Comparison of ENCODE assay signal across 16 cellular contexts in the genomic region with DNA sequence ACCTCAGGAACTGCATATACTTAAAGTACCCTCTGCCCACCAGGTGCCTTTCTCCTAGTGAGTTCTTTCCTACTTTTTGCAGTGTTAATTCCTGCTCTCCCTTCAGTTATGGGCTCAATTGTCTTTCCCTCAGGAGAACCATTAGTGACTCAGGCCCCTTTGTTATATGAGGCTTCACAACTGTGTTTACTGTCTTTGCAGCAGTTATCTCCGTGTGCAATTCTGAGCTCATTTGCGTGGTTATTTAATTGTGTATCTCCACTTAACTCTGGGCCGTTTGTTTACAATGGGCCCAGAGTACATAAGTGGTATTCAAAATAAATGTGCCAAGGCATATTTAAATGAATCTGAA. TPM values are rescaled to one million over a fixed set of nuclear protein-coding genes. Genes with fewer than 3 reads are reported as not detected.
DNase-seq lines count a peak whose midpoint lies in the region; ATAC-seq, FAIRE-seq and TF ChIP-seq lines count a peak whose summit lies in the region.
"Had no signal": no experiment of that assay in that cellular context is flagged by ENCODE, and none has a peak within 500 bp of the region (broad histone marks: within the 10 kb centered on the region; RNA-seq: fewer than 3 reads in every experiment).

No MANE protein-coding gene starts in this region.

- no peak for ATAC-seq in HG02571 (IDR thresholded peaks at IDR 0.05; ENCODE audit: unreplicated experiment)
- ATAC-seq: activated CD8-positive, alpha-beta memory T cell treated with anti-CD3 and anti-CD28 coated beads, Interleukin-2, amount 10 ng/mL, durations not matched to agents 7 days and 5 days; stimulated activated naive CD8-positive, alpha-beta T cell treated with anti-CD3 and anti-CD28 coated beads, Interleukin-15, amount 100 ng/mL, for 72 hours had no signal

- H3K9me3 ChIP-seq in AG04450 (ENCODE audit: control insufficient read depth, insufficient read depth, low read length) (no peaks in the 10 kb centered on the region), endothelial cell of umbilical vein (replicated peaks; ENCODE audit: control insufficient read depth, insufficient read depth, low read length) (no peaks in the 10 kb centered on the region)
- H3K9me3 ChIP-seq: colonic mucosa, right lobe of liver had no signal

- H3K4me3 ChIP-seq in AG04450 (ENCODE audit: low read depth, low read length) = no peak overlapping the region
- H3K4me3 ChIP-seq in LNCaP clone FGC (ENCODE audit: low read depth, low read length) = peak overlapping the region; percentile 26; the same call in 1 of the 2 replicates
- H3K4me3 ChIP-seq in endothelial cell of umbilical vein (replicated peaks in 1 of 3; ENCODE audit: insufficient read depth in 1 of 3, low read depth in 1 of 3, low read length in 3 of 3) = no peak overlapping the region
- H3K4me3 ChIP-seq in dorsolateral prefrontal cortex = no peak overlapping the region
- H3K4me3 ChIP-seq: colonic mucosa, right lobe of liver had no signal

- peaks cover 60% of the 10 kb centered on the region for H3K79me2 ChIP-seq in endothelial cell of umbilical vein (ENCODE audit: control insufficient read depth, insufficient read depth, low read length)

- H4K20me1 ChIP-seq in endothelial cell of umbilical vein (replicated peaks; ENCODE audit: control insufficient read depth, extremely low read depth, insufficient read depth, low read length) = peaks cover 3% of the 10 kb centered on the region

- H3K27me3 ChIP-seq in AG04450 (ENCODE audit: control insufficient read depth, insufficient read depth, low read length) (no peaks in the 10 kb centered on the region), endothelial cell of umbilical vein (ENCODE audit: control insufficient read depth in 2 of 2, insufficient read depth in 2 of 2, low read length in 2 of 2) (no peaks in the 10 kb centered on the region), dorsolateral prefrontal cortex (no peaks in the 10 kb centered on the region)
- H3K27me3 ChIP-seq: colonic mucosa, right lobe of liver had no signal

- no peak overlapping the region for H2AFZ ChIP-seq in endothelial cell of umbilical vein (ENCODE audit: low read depth, low read length)

- no peaks in the 10 kb centered on the region for H3K9me1 ChIP-seq in endothelial cell of umbilical vein (replicated peaks; ENCODE audit: control insufficient read depth, extremely low read depth, insufficient read depth, low read length)

- TF ChIP-seq POLR2A in endothelial cell of umbilical vein (IDR thresholded peaks at IDR 0.05; ENCODE audit: low read depth, low read length) = no peak

- peaks cover 0 to 5% of the 10 kb centered on the region in 2 experiments for H3K36me3 ChIP-seq in endothelial cell of umbilical vein (ENCODE audit: control insufficient read depth in 2 of 2, extremely low read depth in 1 of 2, insufficient read depth in 2 of 2, low read length in 2 of 2)
- H3K36me3 ChIP-seq: colonic mucosa had no signal

- no peak for DNase-seq in AG04450 (ENCODE audit: low read depth, low spot score)
- DNase-seq in LNCaP clone FGC (ENCODE audit: low read depth) = no peak
- peak; percentile 95 for DNase-seq in NCI-H345 treated with DMSO at 0.1 percent for 48 hours (lab: John Stamatoyannopoulos, UW; ENCODE audit: unreplicated experiment)
- peak; percentile 46 for DNase-seq in endothelial cell of umbilical vein (ENCODE audit: low read depth, low spot score)
- DNase-seq in dorsolateral prefrontal cortex = no peak
- DNase-seq in RWPE1 (ENCODE audit: low spot score) = no peak
- DNase-seq in activated CD8-positive, alpha-beta memory T cell treated with anti-CD3 and anti-CD28 coated beads for 24 hours = no peak
- DNase-seq: activated CD8-positive, alpha-beta memory T cell treated with anti-CD3 and anti-CD28 coated beads, Interleukin-2, amount 10 ng/mL, durations not matched to agents 7 days and 5 days; colonic mucosa; DND-41; right lobe of liver; stimulated activated naive CD8-positive, alpha-beta T cell treated with anti-CD3 and anti-CD28 coated beads, Interleukin-15, amount 100 ng/mL, for 72 hours; T-helper 9 cell had no signal

- peaks cover 20% of the 10 kb centered on the region for H3K4me1 ChIP-seq in endothelial cell of umbilical vein (ENCODE audit: control insufficient read depth, extremely low read depth, insufficient read depth, low read length)

- no peak overlapping the region for H3K27ac ChIP-seq in AG04450 (ENCODE audit: low read depth, low read length)
- no peak overlapping the region for H3K27ac ChIP-seq in endothelial cell of umbilical vein (ENCODE audit: insufficient read depth, low read depth, low read length)
- no peak overlapping the region for H3K27ac ChIP-seq in dorsolateral prefrontal cortex
- H3K27ac ChIP-seq in RWPE1 = no peak overlapping the region
- H3K27ac ChIP-seq: colonic mucosa had no signal

- no peak for FAIRE-seq in endothelial cell of umbilical vein (lab: Jason Lieb, UNC)
- FAIRE-seq: keratinocyte had no signal

- intact Hi-C loops in endothelial cell of umbilical vein (cut with micrococcal nuclease) = no loop called here
- intact Hi-C loops in dorsolateral prefrontal cortex (cut with DNase I) = no loop called here

- BruUV-seq in endothelial cell of umbilical vein (replicated peaks; lab: Mats Ljungman, UMichigan) = no TSS peak

- no peak overlapping the region for H3K9ac ChIP-seq in endothelial cell of umbilical vein (replicated peaks; ENCODE audit: extremely low read depth, insufficient read depth, low read length)

- H3K4me2 ChIP-seq in endothelial cell of umbilical vein (ENCODE audit: insufficient read depth, low read length) = no peak overlapping the region

- CTCF ChIA-PET in AG04450 (lab: Charles Lee) (interaction anchor here (0.9 to 1.5 kb wide), 4 partner anchors 18 to 338 kb away, joined by 4 to 5 read pairs (median 5); no protein-coding TSS in a partner anchor), endothelial cell of umbilical vein (lab: Charles Lee) (interaction anchor here (1.3 to 1.5 kb wide), 2 partner anchors 14 to 19 kb away, joined by 3 to 7 read pairs; no protein-coding TSS in a partner anchor), RWPE1 (lab: Yijun Ruan, JAX) (interaction anchor here (0.8 to 0.9 kb wide), 2 partner anchors 16 to 18 kb away, joined by 3 read pairs; no protein-coding TSS in a partner anchor)

- dilution Hi-C loops in endothelial cell of umbilical vein (cut with MboI; ENCODE audit: extremely low pct_ligation_motif_present, low sequenced_read_pairs) = no loop called here

- TF ChIP-seq CTCF in AG04450 (IDR thresholded peaks at IDR 0.05; ENCODE audit: low read depth, low read length) (peak; percentile 29; the same call in 1 of the 2 replicates), LNCaP clone FGC (IDR thresholded peaks at IDR 0.05; ENCODE audit: control insufficient read depth, extremely low read depth, insufficient read depth) (no peak), endothelial cell of umbilical vein (IDR thresholded peaks at IDR 0.05; ENCODE audit: extremely low read depth in 1 of 2, insufficient read depth in 1 of 2, low read depth in 1 of 2, low read length in 2 of 2) (no peak), dorsolateral prefrontal cortex (IDR thresholded peaks at IDR 0.05 in 54 of 56, conservative IDR thresholded peaks at IDR 0.05 in 2 of 56; ENCODE audit: low read depth in 1 of 56, partially characterized antibody in 56 of 56) (no peak), RWPE1 (conservative IDR thresholded peaks at IDR 0.05; ENCODE audit: low read depth) (no peak)

- POLR2A ChIA-PET in AG04450 (lab: Yijun Ruan, JAX) (no interaction called here), endothelial cell of umbilical vein (lab: Charles Lee) (interaction anchor here (0.6 kb wide), 1 partner anchor 88 kb away, joined by 3 read pairs; no protein-coding TSS in a partner anchor), RWPE1 (lab: Yijun Ruan, JAX; ENCODE audit: low non-redundant PET) (no interaction called here)

TF ChIP-seq in endothelial cell of umbilical vein, 7 proteins besides CTCF, POLR2A, EP300 and RAD21 (continues in another document):
- TF ChIP-seq POLR2AphosphoS5 (IDR thresholded peaks at IDR 0.05; ENCODE audit: insufficient read depth, low read depth, low read length) (no peak), MYC (IDR thresholded peaks at IDR 0.05; ENCODE audit: low read depth, low read length) (no peak), FOS (IDR thresholded peaks at IDR 0.05; ENCODE audit: borderline replicate concordance, insufficient read depth, low read length) (no peak), JUN (IDR thresholded peaks at IDR 0.05; ENCODE audit: borderline replicate concordance, insufficient read depth, insufficient read length, low read depth) (no peak), EZH2 (IDR thresholded peaks at IDR 0.05; ENCODE audit: borderline replicate concordance, low read depth, low read length, severe bottlenecking) (no peak)
- TF ChIP-seq, protein P1, sequence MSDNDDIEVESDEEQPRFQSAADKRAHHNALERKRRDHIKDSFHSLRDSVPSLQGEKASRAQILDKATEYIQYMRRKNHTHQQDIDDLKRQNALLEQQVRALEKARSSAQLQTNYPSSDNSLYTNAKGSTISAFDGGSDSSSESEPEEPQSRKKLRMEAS (IDR thresholded peaks at IDR 0.05; ENCODE audit: insufficient read depth, insufficient read length) = no peak

RNA-seq across cellular contexts. Expression of a gene that starts 9.6 kb away (rescaled TPM):
- polyA plus RNA-seq in AG04450 (2011; rRNA removed) = 40.9 and 42.5 TPM in 2 replicates
- 69.0 and 116 TPM in 2 replicates for polyA minus RNA-seq in AG04450 (2011; rRNA and poly(A)+ RNA removed)
- 52.9 and 65.6 TPM in 2 replicates for total RNA-seq in endothelial cell of umbilical vein
- 15.0 and 18.6 TPM in 2 replicates for polyA plus RNA-seq in endothelial cell of umbilical vein
- 14.5 and 14.9 TPM in 2 replicates for polyA plus RNA-seq in endothelial cell of umbilical vein (2011; cell fraction: cytosol; rRNA removed)
- polyA plus RNA-seq in endothelial cell of umbilical vein (2011; cell fraction: nucleus; rRNA removed) = 75.0 and 98.8 TPM in 2 replicates
- 25.1 and 40.5 TPM in 2 replicates for polyA plus RNA-seq in endothelial cell of umbilical vein (2012)
- polyA minus RNA-seq in endothelial cell of umbilical vein = 107 and 138 TPM in 2 replicates
- polyA minus RNA-seq in endothelial cell of umbilical vein (2011; cell fraction: cytosol; rRNA and poly(A)+ RNA removed) = 24.2 TPM
- 245 and 336 TPM in 2 replicates for polyA minus RNA-seq in endothelial cell of umbilical vein (2011; cell fraction: nucleus; rRNA and poly(A)+ RNA removed)
- 10 to 100 TPM; 40.2 to 79.9 (median 55.3) TPM for total RNA-seq in dorsolateral prefrontal cortex

RNA-seq across cellular contexts. Expression of a gene that starts 58.0 kb away (rescaled TPM):
- not detected in 2 replicates for polyA plus RNA-seq in AG04450 (2011; rRNA removed)
- polyA minus RNA-seq in AG04450 (2011; rRNA and poly(A)+ RNA removed) = not detected in 2 replicates
- total RNA-seq in endothelial cell of umbilical vein = not detected in 2 replicates
- polyA plus RNA-seq in endothelial cell of umbilical vein = not detected in 2 replicates
- not detected in 2 replicates for polyA plus RNA-seq in endothelial cell of umbilical vein (2011; cell fraction: cytosol; rRNA removed)
- not detected in 2 replicates for polyA plus RNA-seq in endothelial cell of umbilical vein (2011; cell fraction: nucleus; rRNA removed)
- not detected in 2 replicates for polyA plus RNA-seq in endothelial cell of umbilical vein (2012)
- polyA minus RNA-seq in endothelial cell of umbilical vein = not detected in 2 replicates
- polyA minus RNA-seq in endothelial cell of umbilical vein (2011; cell fraction: cytosol; rRNA and poly(A)+ RNA removed) = not detected
- not detected in 2 replicates for polyA minus RNA-seq in endothelial cell of umbilical vein (2011; cell fraction: nucleus; rRNA and poly(A)+ RNA removed)
- 1 to 10 TPM in 22 of 120 experiments, under 1 TPM in 5, not detected in 93; 0.87 to 3.5 (median 1.2) TPM for total RNA-seq in dorsolateral prefrontal cortex
- total RNA-seq: activated CD8-positive, alpha-beta memory T cell treated with anti-CD3 and anti-CD28 coated beads, Interleukin-2, amount 10 ng/mL, durations not matched to agents 7 days and 5 days; colonic mucosa; right lobe of liver had no signal
- polyA plus RNA-seq: adipose tissue, keratinocyte had no signal

Comparison
In these comparisons a context has a peak if more than half of its experiments do, and no peak if none do; other contexts are left out.
1. DNase-seq: peak in NCI-H345 treated with DMSO at 0.1 percent for 48 hours (single experiment) and endothelial cell of umbilical vein (single experiment); none in AG04450 (single experiment), LNCaP clone FGC (single experiment), dorsolateral prefrontal cortex (0 of 10), RWPE1 (single experiment) and activated CD8-positive, alpha-beta memory T cell treated with anti-CD3 and anti-CD28 coated beads for 24 hours (single experiment).